8 cellular contexts compared by ENCODE assay signal in genomic region chr5:151157426-151158286, GRCh38. TPM values are rescaled to one million over a fixed set of nuclear protein-coding genes. Genes with fewer than 3 reads are reported as not detected.
DNase-seq lines count a peak whose midpoint lies in the region; ATAC-seq, FAIRE-seq and TF ChIP-seq lines count a peak whose summit lies in the region.

TSS of gene ANXA6 (minus strand) at chr5:151157779. CDS start at chr5:151147901, 9,878 bp downstream.

- H3K4me1 Mint-ChIP-seq in IgD-negative memory B cell: peaks cover 42 to 55% (median 47%) of the 10 kb centered on the region in 3 donors

- H3K4me3 ChIP-seq in adrenal gland (peak within 1 kb of the TSS; percentile 33 to 94 (median 60)), pancreas (peak within 1 kb of the TSS; percentile 59 to 76 (median 66))

- DNase-seq in DMS53 treated with DMSO at 0.1 percent for 48 hours (lab: John Stamatoyannopoulos, UW; ENCODE audit: unreplicated experiment): peak; percentile 32
- peak; percentile 58 for DNase-seq in SKM-1 (lab: John Stamatoyannopoulos, UW; ENCODE audit: unreplicated experiment)
- DNase-seq in adrenal gland: peak; percentile 84 to 93 (median 88)
- DNase-seq in cardiac septum (ENCODE audit: low spot score): peak; percentile 95
- DNase-seq in pancreas: peak; percentile 75 to 93 (median 83)
- peak; percentile 82 for DNase-seq in ureter (ENCODE audit: low spot score)

- H3K9me3 ChIP-seq in adrenal gland (replicated peaks in 1 of 3) (no peaks in the 10 kb centered on the region), pancreas (no peaks in the 10 kb centered on the region)

- H3K27ac ChIP-seq in adrenal gland (peak within 1 kb of the TSS; percentile 42 to 96 (median 68)), pancreas (peak within 1 kb of the TSS; percentile 11 to 59 (median 38))

- H3K27me3 ChIP-seq in adrenal gland (no peaks in the 10 kb centered on the region), pancreas (no peaks in the 10 kb centered on the region)

- intact Hi-C loops in adrenal gland (cut with DNase I): no loop called here
- intact Hi-C loops in cardiac septum (cut with DNase I): loop anchor here (5.0 kb wide), 1 partner anchor 80 kb away; no protein-coding TSS in a partner anchor
- intact Hi-C loops in pancreas (cut with DNase I): no loop called here

- ATAC-seq in GM21528 (IDR thresholded peaks at IDR 0.05; ENCODE audit: low FRiP score, unreplicated experiment): peak; percentile 38
- peak; percentile 97 to 99 (median 98) for ATAC-seq in pancreas

- no peaks in the 10 kb centered on the region for H3K27me3 Mint-ChIP-seq in IgD-negative memory B cell

- H3K4me3 Mint-ChIP-seq in IgD-negative memory B cell: peak within 1 kb of the TSS; percentile 97 to 99 (median 99)

- peak within 1 kb of the TSS; percentile 86 to 98 (median 94) for H3K27ac Mint-ChIP-seq in IgD-negative memory B cell

- TF ChIP-seq CTCF in adrenal gland (IDR thresholded peaks at IDR 0.05) (no peak), pancreas (IDR thresholded peaks at IDR 0.05) (no peak)

- FAIRE-seq in pancreas (lab: Jason Lieb, UNC): no peak

- H3K36me3 ChIP-seq in adrenal gland (replicated peaks in 1 of 2) (no peaks in the 10 kb centered on the region), pancreas (no peaks in the 10 kb centered on the region)

- H3K4me1 ChIP-seq in adrenal gland (replicated peaks in 1 of 2) (peaks cover 37 to 54% of the 10 kb centered on the region in 2 donors), pancreas (peaks cover 3 to 6% (median 6%) of the 10 kb centered on the region in 3 donors)

- peak; percentile 50 to 65 for TF ChIP-seq POLR2A in adrenal gland (IDR thresholded peaks at IDR 0.05)

- 1 to 3% (median 1%) methylated on average over 11 to 60 of the region's 60 CpGs for WGBS in adrenal gland, 4 donors
- WGBS in pancreas, 2 donors: 2% methylated on average over 56 to 60 of the region's 60 CpGs

- H3K9me3 Mint-ChIP-seq in IgD-negative memory B cell: no peaks in the 10 kb centered on the region

- no peaks in the 10 kb centered on the region for H3K36me3 Mint-ChIP-seq in IgD-negative memory B cell

RNA-seq across cellular contexts. Expression of gene ANXA6, which starts in this region (rescaled TPM):
- polyA plus RNA-seq in IgD-negative memory B cell (298 TPM), adrenal gland (100 to 1,000 TPM; 115 to 176 (median 139) TPM), pancreas (10 to 100 TPM; 37.0 to 64.2 TPM)
- total RNA-seq in adrenal gland (100 to 1,000 TPM; 144 to 382 (median 278) TPM), cardiac septum (257 TPM), pancreas (10 to 100 TPM; 39.6 to 70.8 (median 48.7) TPM), ureter (123 TPM)

Comparison
In these comparisons a context has a peak if more than half of its experiments do, and no peak if none do; other contexts are left out.
1. Peak in every context shown above with its lines: DNase-seq, ATAC-seq, H3K4me3 ChIP-seq and H3K27ac ChIP-seq.
2. DNase-seq: peak in every context shown above with its lines; median percentile 95 in cardiac septum; 88 in adrenal gland; 83 in pancreas; 82 in ureter; 58 in SKM-1; 32 in DMS53 treated with DMSO at 0.1 percent for 48 hours.